27 cellular contexts compared by ENCODE assay signal in the genomic region with DNA sequence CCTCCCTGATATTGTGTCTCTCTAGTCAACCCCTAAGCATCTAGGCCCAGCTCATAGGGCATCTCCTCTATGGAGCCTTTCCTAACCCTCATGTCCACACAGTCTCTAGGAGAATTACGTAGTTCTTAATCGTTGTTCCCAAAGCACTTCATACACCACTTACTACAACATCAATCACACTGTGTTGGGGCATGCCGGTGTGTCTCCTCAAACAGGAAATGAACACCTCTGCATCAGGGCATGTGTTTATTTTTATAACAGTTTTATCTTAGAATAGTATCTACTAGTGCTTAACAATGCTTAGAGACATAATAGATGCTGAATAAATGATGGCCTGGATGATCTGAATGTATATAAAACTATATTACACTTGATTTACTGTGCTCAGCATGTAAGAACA. TPM values are rescaled to one million over a fixed set of nuclear protein-coding genes. Genes with fewer than 3 reads are reported as not detected.
DNase-seq lines count a peak whose midpoint lies in the region; ATAC-seq, FAIRE-seq and TF ChIP-seq lines count a peak whose summit lies in the region.
"Had no signal": no experiment of that assay in that cellular context is flagged by ENCODE, and none has a peak within 500 bp of the region (broad histone marks: within the 10 kb centered on the region; RNA-seq: fewer than 3 reads in every experiment).

No MANE protein-coding gene starts in this region.

- H3K9me3 Mint-ChIP-seq in Calu3 (ENCODE audit: low read depth, unreplicated experiment): no peaks in the 10 kb centered on the region
- H3K9me3 Mint-ChIP-seq: CD8-positive, alpha-beta memory T cell; IgD-negative memory B cell had no signal

- peak; percentile 12 for ATAC-seq in upper lobe of right lung
- no peak for ATAC-seq in HG03097 (IDR thresholded peaks at IDR 0.05; ENCODE audit: low FRiP score, unreplicated experiment)

- no TSS peak for BruUV-seq in Calu3 (replicated peaks; lab: Mats Ljungman, UMichigan)

- H3K4me3 Mint-ChIP-seq in Calu3 (ENCODE audit: low read depth, unreplicated experiment): no peak overlapping the region
- H3K4me3 Mint-ChIP-seq: B cell; CD8-positive, alpha-beta memory T cell had no signal

- H3K27ac ChIP-seq in upper lobe of right lung: no peak overlapping the region
- H3K27ac ChIP-seq: C4-2B, GM23248, KMS-11, PC-9, SJSA1 had no signal

- DNase-seq in ELR (ENCODE audit: low read depth) (peak; percentile 20), HTR-8/SVneo (ENCODE audit: insufficient read length, low spot score) (no peak), bronchial epithelial cell (ENCODE audit: low read depth) (peak; percentile 85), upper lobe of right lung (no peak), Calu3 (no peak), globus pallidus (ENCODE audit: low spot score) (no peak)
- DNase-seq: CD8-positive, alpha-beta memory T cell; DMS153; DND-41; GM23248; H7; NCI-H1092; NCI-H1417 treated with DMSO at 0.1 percent for 48 hours; NCI-H1694 treated with DMSO at 0.1 percent for 48 hours; NCI-H2081; NCI-H345; NCI-H524 treated with DMSO at 0.1 percent for 48 hours; NCI-H82; PC-9; Right ventricle myocardium superior had no signal

- intact Hi-C loops in upper lobe of right lung (cut with DNase I) (no loop called here), Calu3 (cut with micrococcal nuclease; ENCODE audit: unreplicated experiment) (no loop called here)

- CTCF ChIA-PET in Calu3 (lab: Charles Lee): no interaction called here

- H3K4me1 Mint-ChIP-seq in Calu3 (ENCODE audit: low read depth, unreplicated experiment): peaks cover 30% of the 10 kb centered on the region
- H3K4me1 Mint-ChIP-seq: CD8-positive, alpha-beta memory T cell had no signal

- H3K36me3 ChIP-seq in bronchial epithelial cell (ENCODE audit: control insufficient read depth, insufficient read depth, low read length) (no peaks in the 10 kb centered on the region), upper lobe of right lung (no peaks in the 10 kb centered on the region)
- H3K36me3 ChIP-seq: SJSA1 had no signal

- peaks cover 5% of the 10 kb centered on the region for H3K36me3 Mint-ChIP-seq in Calu3 (ENCODE audit: insufficient read depth, unreplicated experiment)
- H3K36me3 Mint-ChIP-seq: CD8-positive, alpha-beta memory T cell had no signal

- no peaks in the 10 kb centered on the region for H3K27me3 Mint-ChIP-seq in Calu3 (ENCODE audit: unreplicated experiment)

- H3K4me1 ChIP-seq in upper lobe of right lung: no peaks in the 10 kb centered on the region

- no peak overlapping the region for H3K4me3 ChIP-seq in bronchial epithelial cell (ENCODE audit: low read depth, low read length)
- no peak overlapping the region for H3K4me3 ChIP-seq in upper lobe of right lung
- H3K4me3 ChIP-seq: GM23248, PC-9, SJSA1 had no signal

- H3K27ac Mint-ChIP-seq in Calu3 (ENCODE audit: unreplicated experiment): no peak overlapping the region
- H3K27ac Mint-ChIP-seq: B cell, IgD-negative memory B cell had no signal

- H3K27me3 ChIP-seq in bronchial epithelial cell (ENCODE audit: control insufficient read depth, insufficient read depth, low read length) (no peaks in the 10 kb centered on the region), upper lobe of right lung (no peaks in the 10 kb centered on the region)
- H3K27me3 ChIP-seq: SJSA1 had no signal

- FAIRE-seq in HTR-8/SVneo (lab: Jason Lieb, UNC) (peak; percentile 13), bronchial epithelial cell (lab: Jason Lieb, UNC) (no peak)

- no peaks in the 10 kb centered on the region for H3K9me3 ChIP-seq in upper lobe of right lung
- H3K9me3 ChIP-seq: SJSA1 had no signal

- TF ChIP-seq CTCF in bronchial epithelial cell (IDR thresholded peaks at IDR 0.05; ENCODE audit: insufficient read depth, low read length, severe bottlenecking) (no peak), upper lobe of right lung (IDR thresholded peaks at IDR 0.05) (no peak), Calu3 (IDR thresholded peaks at IDR 0.05; ENCODE audit: unreplicated experiment) (no peak)

RNA-seq across cellular contexts. Expression of gene CYP1B1, which starts 19.7 kb away (rescaled TPM):
- 5.8 and 36.7 TPM in 2 replicates for total RNA-seq in bronchial epithelial cell
- 69.4 TPM for total RNA-seq in upper lobe of right lung
- total RNA-seq in Calu3 (2022): 34.4 and 36.5 TPM in 2 replicates
- total RNA-seq: G401 had no signal

Comparison
In these comparisons a context has a peak if more than half of its experiments do, and no peak if none do; other contexts are left out.
1. DNase-seq: peak in ELR (single experiment) and bronchial epithelial cell (single experiment); none in HTR-8/SVneo (single experiment), upper lobe of right lung (single experiment), Calu3 (single experiment) and globus pallidus (single experiment).